In the genomic region with DNA sequence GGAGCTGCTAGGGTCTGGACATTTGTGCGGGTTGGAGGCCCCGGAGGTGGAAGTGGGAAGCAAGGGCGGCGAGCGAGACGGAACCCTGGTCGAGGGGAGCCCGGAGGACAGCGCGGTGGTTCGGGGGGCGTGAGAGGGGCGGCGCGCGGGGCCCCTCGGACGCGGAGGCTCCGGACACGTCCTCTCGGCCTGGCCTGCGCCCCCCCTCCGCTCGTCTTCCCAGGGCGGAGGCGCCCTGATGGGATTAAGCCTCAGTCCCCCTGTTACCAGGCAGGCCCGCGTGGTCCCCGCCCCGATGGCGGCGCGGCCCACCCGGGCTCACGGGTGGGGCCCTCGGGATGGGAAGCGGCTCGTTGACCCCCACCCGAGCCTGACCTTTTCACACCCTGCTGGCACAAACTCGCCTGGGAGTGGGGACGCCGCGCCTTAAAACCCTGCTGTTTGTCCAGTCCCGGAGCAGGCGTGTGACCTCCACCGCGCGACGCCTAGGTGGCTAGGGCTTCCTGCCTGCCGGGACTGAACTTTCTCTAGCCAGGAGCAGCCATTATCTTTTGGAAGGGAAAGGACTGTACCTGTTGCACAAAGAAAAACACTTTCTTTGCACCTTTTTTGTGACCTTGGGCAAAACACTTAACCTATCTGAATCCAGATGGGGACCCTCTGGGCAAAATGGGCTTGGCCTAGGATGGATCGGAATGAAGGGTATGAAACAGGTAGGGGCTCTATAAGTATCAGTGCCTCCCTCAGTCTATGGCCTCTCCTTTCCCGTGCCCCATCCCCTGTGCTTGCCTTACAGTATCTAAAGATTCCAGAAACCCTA, we compare ENCODE assay signal across 9 cellular contexts. TPM values are rescaled to one million over a fixed set of nuclear protein-coding genes. Genes with fewer than 3 reads are reported as not detected.
A peak's percentile ranks its signal among the peaks of the same experiment; 100 is the strongest.
DNase-seq lines count a peak whose midpoint lies in the region; ATAC-seq, FAIRE-seq and TF ChIP-seq lines count a peak whose summit lies in the region.
"Had no signal": no experiment of that assay in that cellular context is flagged by ENCODE, and none has a peak within 500 bp of the region (broad histone marks: within the 10 kb centered on the region; RNA-seq: fewer than 3 reads in every experiment).

No MANE protein-coding gene starts in this region.

- peak overlapping the region; percentile 95 for H3K4me3 Mint-ChIP-seq in astrocyte (ENCODE audit: unreplicated experiment)
- peak overlapping the region; percentile 70 for H3K4me3 Mint-ChIP-seq in stimulated activated naive CD8-positive, alpha-beta T cell treated with anti-CD3 and anti-CD28 coated beads, Interleukin-15, Interleukin-2, amounts not matched to agents 100 ng/mL and 50 ng/mL, for 24 hours

- peak overlapping the region; percentile 94 for H2AFZ ChIP-seq in astrocyte (ENCODE audit: low read depth, low read length)
- peak overlapping the region; percentile 87 for H2AFZ ChIP-seq in keratinocyte (ENCODE audit: control insufficient read depth, low read length)

- H3K36me3 Mint-ChIP-seq in astrocyte (ENCODE audit: low read depth, unreplicated experiment), result no peaks in the 10 kb centered on the region
- no peaks in the 10 kb centered on the region for H3K36me3 Mint-ChIP-seq in stimulated activated naive CD8-positive, alpha-beta T cell treated with anti-CD3 and anti-CD28 coated beads, Interleukin-15, Interleukin-2, amounts not matched to agents 100 ng/mL and 50 ng/mL, for 24 hours (ENCODE audit: low read depth)

- H3K9me3 Mint-ChIP-seq in astrocyte (ENCODE audit: unreplicated experiment), result no peaks in the 10 kb centered on the region
- no peaks in the 10 kb centered on the region for H3K9me3 Mint-ChIP-seq in stimulated activated naive CD8-positive, alpha-beta T cell treated with anti-CD3 and anti-CD28 coated beads, Interleukin-15, Interleukin-2, amounts not matched to agents 100 ng/mL and 50 ng/mL, for 24 hours

- H3K36me3 ChIP-seq in astrocyte (ENCODE audit: insufficient read depth, low read length) (no peaks in the 10 kb centered on the region), keratinocyte (ENCODE audit: control insufficient read depth in 2 of 2, extremely low read depth in 1 of 2, insufficient read depth in 2 of 2, low read length in 2 of 2) (peaks cover 0 to 1% of the 10 kb centered on the region in 2 experiments)

- in situ Hi-C loops in GM13977 (cut with MboI; ENCODE audit: low pct_unique_long_range_greater_than_20kb, low sequenced_read_pairs, unreplicated experiment), result no loop called here

- peak overlapping the region; percentile 73 for H3K4me3 ChIP-seq in astrocyte (ENCODE audit: insufficient read depth, low read depth, low read length)
- peak overlapping the region; percentile 80 to 92 (median 91) for H3K4me3 ChIP-seq in keratinocyte (ENCODE audit: control insufficient read depth in 2 of 3, extremely low read depth in 1 of 3, insufficient read depth in 2 of 3, low read depth in 1 of 3, low read length in 3 of 3)

- no peaks in the 10 kb centered on the region for H3K9me3 ChIP-seq in astrocyte (ENCODE audit: insufficient read depth, low read depth, low read length)
- H3K9me3 ChIP-seq in keratinocyte (ENCODE audit: control insufficient read depth, low read depth, low read length), result no peaks in the 10 kb centered on the region

- H4K20me1 ChIP-seq in astrocyte (ENCODE audit: insufficient read depth, low read length), result no peaks in the 10 kb centered on the region
- no peaks in the 10 kb centered on the region for H4K20me1 ChIP-seq in keratinocyte (ENCODE audit: control insufficient read depth, extremely low read depth, insufficient read depth, low read length)

- H3K27me3 Mint-ChIP-seq in astrocyte (ENCODE audit: low read depth, unreplicated experiment), result peaks cover under 1% of the 10 kb centered on the region
- peaks cover 56% of the 10 kb centered on the region for H3K27me3 Mint-ChIP-seq in stimulated activated naive CD8-positive, alpha-beta T cell treated with anti-CD3 and anti-CD28 coated beads, Interleukin-15, Interleukin-2, amounts not matched to agents 100 ng/mL and 50 ng/mL, for 24 hours

- H3K9ac ChIP-seq in astrocyte (ENCODE audit: low read length) (peak overlapping the region; percentile 76), keratinocyte (ENCODE audit: control insufficient read depth, extremely low read depth, insufficient read depth, low read length) (peak overlapping the region; percentile 99)

- no peak for ATAC-seq in GM19023 (IDR thresholded peaks at IDR 0.05; ENCODE audit: unreplicated experiment)

- H3K27ac Mint-ChIP-seq in astrocyte (ENCODE audit: unreplicated experiment), result peak overlapping the region; percentile 95
- no peak overlapping the region for H3K27ac Mint-ChIP-seq in stimulated activated naive CD8-positive, alpha-beta T cell treated with anti-CD3 and anti-CD28 coated beads, Interleukin-15, Interleukin-2, amounts not matched to agents 100 ng/mL and 50 ng/mL, for 24 hours

- DNase-seq in DMS53 (lab: John Stamatoyannopoulos, UW) (peak; percentile 38), DMS53 treated with DMSO at 0.1 percent for 48 hours (lab: John Stamatoyannopoulos, UW; ENCODE audit: unreplicated experiment) (no peak), astrocyte (ENCODE audit: low read depth) (no peak), keratinocyte (ENCODE audit: low read depth, low spot score) (no peak), NCI-H1092 treated with DMSO at 0.1 percent for 48 hours (lab: John Stamatoyannopoulos, UW) (no peak), GM13977 (ENCODE audit: low spot score) (no peak)

- H3K4me2 ChIP-seq in astrocyte (ENCODE audit: low read length) (peak overlapping the region; percentile 99), keratinocyte (ENCODE audit: control insufficient read depth, extremely low read depth, insufficient read depth, low read depth, low read length) (peak overlapping the region; percentile 92)

- TF ChIP-seq CTCF in astrocyte (IDR thresholded peaks at IDR 0.05; ENCODE audit: insufficient read depth, low read depth, low read length) (no peak), keratinocyte (optimal IDR thresholded peaks at IDR 0.05 in 1 of 3, IDR thresholded peaks at IDR 0.05 in 1 of 3, conservative IDR thresholded peaks at IDR 0.05 in 1 of 3; ENCODE audit: extremely low read depth in 1 of 3, insufficient read depth in 2 of 3, low read length in 3 of 3) (no peak), GM13977 (IDR thresholded peaks at IDR 0.05; ENCODE audit: extremely low read depth, insufficient read depth, missing control alignments) (no peak)

- H3K79me2 ChIP-seq in astrocyte (ENCODE audit: insufficient read depth, low read length), result no peaks in the 10 kb centered on the region
- H3K79me2 ChIP-seq in keratinocyte (ENCODE audit: control insufficient read depth, insufficient read depth, low read length), result peaks cover 47% of the 10 kb centered on the region

- FAIRE-seq in astrocyte (lab: Jason Lieb, UNC) (no peak), keratinocyte (lab: Jason Lieb, UNC) (peak; percentile 70)

- dilution Hi-C loops in keratinocyte (cut with MboI; ENCODE audit: extremely low pct_ligation_motif_present, low sequenced_read_pairs), result no loop called here

- H3K27ac ChIP-seq in astrocyte (ENCODE audit: low read depth, low read length), result no peak overlapping the region
- peak overlapping the region; percentile 93 for H3K27ac ChIP-seq in keratinocyte (ENCODE audit: control insufficient read depth, insufficient read depth, low read length)

- H3K4me1 ChIP-seq in astrocyte (ENCODE audit: insufficient read depth, low read length) (peaks cover 14% of the 10 kb centered on the region), keratinocyte (ENCODE audit: control insufficient read depth, extremely low read depth, insufficient read depth, low read length) (peaks cover 46% of the 10 kb centered on the region)

- H3K4me1 Mint-ChIP-seq in astrocyte (ENCODE audit: low read depth, unreplicated experiment), result peaks cover 17% of the 10 kb centered on the region
- H3K4me1 Mint-ChIP-seq in stimulated activated naive CD8-positive, alpha-beta T cell treated with anti-CD3 and anti-CD28 coated beads, Interleukin-15, Interleukin-2, amounts not matched to agents 100 ng/mL and 50 ng/mL, for 24 hours (ENCODE audit: low read depth), result peaks cover 14% of the 10 kb centered on the region

- H3K27me3 ChIP-seq in astrocyte (ENCODE audit: insufficient read depth, low read length), result peaks cover 11% of the 10 kb centered on the region
- H3K27me3 ChIP-seq in keratinocyte (ENCODE audit: control insufficient read depth, extremely low read depth, insufficient read depth, low read length), result no peaks in the 10 kb centered on the region

- H3K9me1 ChIP-seq in keratinocyte (ENCODE audit: control insufficient read depth, extremely low read depth, insufficient read depth, low read length), result no peaks in the 10 kb centered on the region

RNA-seq across cellular contexts. Expression of a gene that starts 1.0 kb away (rescaled TPM):
- total RNA-seq in astrocyte, result 21.7 and 28.4 TPM in 2 replicates
- polyA plus RNA-seq in keratinocyte, result 15.3 to 17.4 TPM (median 15.4 TPM) in 3 replicates
- polyA plus RNA-seq in keratinocyte (2011; ENCODE audit: low read depth), result 10.4 TPM
- 15.3 and 19.5 TPM in 2 replicates for polyA plus RNA-seq in keratinocyte (2011; cell fraction: cytosol; rRNA removed)
- 49.4 and 50.0 TPM in 2 replicates for polyA plus RNA-seq in keratinocyte (2011; cell fraction: nucleus; rRNA removed)
- polyA plus RNA-seq in keratinocyte (2012; ENCODE audit: low replicate concordance), result 16.1 and 19.0 TPM in 2 replicates
- polyA minus RNA-seq in keratinocyte, result 36.5 to 48.2 TPM (median 39.6 TPM) in 3 replicates
- polyA minus RNA-seq in keratinocyte (2011; cell fraction: cytosol; rRNA and poly(A)+ RNA removed), result 24.7 TPM
- 62.6 and 98.8 TPM in 2 replicates for polyA minus RNA-seq in keratinocyte (2011; cell fraction: nucleus; rRNA and poly(A)+ RNA removed)

RNA-seq across cellular contexts. Expression of a gene that starts 7.0 kb away (rescaled TPM):
- not detected in 2 replicates for total RNA-seq in astrocyte
- not detected in 3 replicates for polyA plus RNA-seq in keratinocyte
- polyA plus RNA-seq in keratinocyte (2011; ENCODE audit: low read depth), result not detected
- polyA plus RNA-seq in keratinocyte (2011; cell fraction: cytosol; rRNA removed), result not detected in 2 replicates
- not detected in 2 replicates for polyA plus RNA-seq in keratinocyte (2011; cell fraction: nucleus; rRNA removed)
- polyA plus RNA-seq in keratinocyte (2012; ENCODE audit: low replicate concordance), result not detected in 2 replicates
- not detected in 3 replicates for polyA minus RNA-seq in keratinocyte
- not detected for polyA minus RNA-seq in keratinocyte (2011; cell fraction: cytosol; rRNA and poly(A)+ RNA removed)
- polyA minus RNA-seq in keratinocyte (2011; cell fraction: nucleus; rRNA and poly(A)+ RNA removed), result not detected in 2 replicates
- polyA plus RNA-seq: AG04450 had no signal
